ENCODE assay signal across 20 cellular contexts in genomic region chr2:28949617-28950305, GRCh38. TPM values are rescaled to one million over a fixed set of nuclear protein-coding genes. Genes with fewer than 3 reads are reported as not detected.
DNase-seq lines count a peak whose midpoint lies in the region; ATAC-seq and TF ChIP-seq lines count a peak whose summit lies in the region.
"Had no signal": no experiment of that assay in that cellular context is flagged by ENCODE, and none has a peak within 500 bp of the region (broad histone marks: within the 10 kb centered on the region; RNA-seq: fewer than 3 reads in every experiment).

No MANE protein-coding gene starts in this region.

- no peaks in the 10 kb centered on the region for H3K27me3 Mint-ChIP-seq in activated naive CD8-positive, alpha-beta T cell treated with anti-CD3 and anti-CD28 coated beads, Interleukin-2, amount 10 ng/mL, durations not matched to agents 7 days and 5 days
- no peaks in the 10 kb centered on the region for H3K27me3 Mint-ChIP-seq in stimulated activated naive CD8-positive, alpha-beta T cell treated with anti-CD3 and anti-CD28 coated beads, Interleukin-15, amount 100 ng/mL, for 72 hours
- H3K27me3 Mint-ChIP-seq: CD8-positive, alpha-beta memory T cell; memory B cell had no signal

- TF ChIP-seq EP300 in Ishikawa (IDR thresholded peaks at IDR 0.05; ENCODE audit: borderline replicate concordance), result no peak

- POLR2A ChIA-PET in activated naive CD8-positive, alpha-beta T cell treated with anti-CD3 and anti-CD28 coated beads, Interleukin-2, amount 10 ng/mL, durations not matched to agents 7 days and 5 days (lab: Charles Lee), result no interaction called here

- no peak for DNase-seq in activated naive CD4-positive, alpha-beta T cell treated with anti-CD3 and anti-CD28 coated beads, Interleukin-2, amount 50 U/mL, for 72 hours (ENCODE audit: low spot score in 2 of 2)
- DNase-seq in activated naive CD4-positive, alpha-beta T cell treated with anti-CD3 and anti-CD28 coated beads, Interleukin-2, amount 50 U/mL, for 16 hours, result no peak
- no peak for DNase-seq in activated naive CD8-positive, alpha-beta T cell treated with anti-CD3 and anti-CD28 coated beads, Interleukin-2, amount 10 ng/mL, durations not matched to agents 7 days and 5 days
- no peak for DNase-seq in stimulated activated naive CD8-positive, alpha-beta T cell treated with anti-CD3 and anti-CD28 coated beads, Interleukin-15, amount 100 ng/mL, for 72 hours
- no peak for DNase-seq in NCI-H1092 (lab: John Stamatoyannopoulos, UW)
- DNase-seq: activated CD8-positive, alpha-beta memory T cell treated with anti-CD3 and anti-CD28 coated beads, Interleukin-2, amount 50 U/mL, for 48 hours; CD8-positive, alpha-beta memory T cell; central memory CD4-positive, alpha-beta T cell; effector CD8-positive, alpha-beta T cell; GF-D8; NCI-H2171; NK-92 treated with Interleukin-12 subunit alpha and Interleukin-12 subunit beta, amount 100 ng/mL, for 24 hours; SHP77 had no signal

- H3K4me1 Mint-ChIP-seq in activated naive CD8-positive, alpha-beta T cell treated with anti-CD3 and anti-CD28 coated beads, Interleukin-2, amount 10 ng/mL, durations not matched to agents 7 days and 5 days, result peaks cover 4% of the 10 kb centered on the region
- peaks cover 4% of the 10 kb centered on the region for H3K4me1 Mint-ChIP-seq in stimulated activated naive CD8-positive, alpha-beta T cell treated with anti-CD3 and anti-CD28 coated beads, Interleukin-15, amount 100 ng/mL, for 72 hours
- H3K4me1 Mint-ChIP-seq: nephron had no signal

- no peaks in the 10 kb centered on the region for H3K9me3 Mint-ChIP-seq in activated naive CD4-positive, alpha-beta T cell treated with anti-CD3 and anti-CD28 coated beads, Interleukin-2, amount 50 U/mL, for 72 hours
- H3K9me3 Mint-ChIP-seq in activated naive CD8-positive, alpha-beta T cell treated with anti-CD3 and anti-CD28 coated beads, Interleukin-2, amount 10 ng/mL, durations not matched to agents 7 days and 5 days, result peaks cover 2% of the 10 kb centered on the region
- peaks cover 0 to 9% of the 10 kb centered on the region in 2 donors for H3K9me3 Mint-ChIP-seq in stimulated activated naive CD8-positive, alpha-beta T cell treated with anti-CD3 and anti-CD28 coated beads, Interleukin-15, amount 100 ng/mL, for 72 hours
- H3K9me3 Mint-ChIP-seq: CD8-positive, alpha-beta memory T cell had no signal

- no peak for ATAC-seq in activated naive CD4-positive, alpha-beta T cell treated with anti-CD3 and anti-CD28 coated beads, Interleukin-2, amount 50 U/mL, for 72 hours
- no peak for ATAC-seq in activated naive CD8-positive, alpha-beta T cell treated with anti-CD3 and anti-CD28 coated beads, Interleukin-2, amount 10 ng/mL, durations not matched to agents 7 days and 5 days (ENCODE audit: low read depth)
- ATAC-seq in stimulated activated naive CD8-positive, alpha-beta T cell treated with anti-CD3 and anti-CD28 coated beads, Interleukin-15, amount 100 ng/mL, for 72 hours, result peak; percentile 35
- ATAC-seq in GM19023 (IDR thresholded peaks at IDR 0.05; ENCODE audit: unreplicated experiment) (no peak), HG03159 (IDR thresholded peaks at IDR 0.05; ENCODE audit: unreplicated experiment) (no peak)

- H3K27ac Mint-ChIP-seq in activated naive CD4-positive, alpha-beta T cell treated with anti-CD3 and anti-CD28 coated beads, Interleukin-2, amount 50 U/mL, for 72 hours, result peak overlapping the region; percentile 12 to 17
- H3K27ac Mint-ChIP-seq in activated naive CD8-positive, alpha-beta T cell treated with anti-CD3 and anti-CD28 coated beads, Interleukin-2, amount 10 ng/mL, durations not matched to agents 7 days and 5 days, result peak overlapping the region; percentile 9
- H3K27ac Mint-ChIP-seq in stimulated activated naive CD8-positive, alpha-beta T cell treated with anti-CD3 and anti-CD28 coated beads, Interleukin-15, amount 100 ng/mL, for 72 hours, result no peak overlapping the region
- H3K27ac Mint-ChIP-seq: memory B cell, nephron had no signal

- H3K4me3 Mint-ChIP-seq in activated naive CD8-positive, alpha-beta T cell treated with anti-CD3 and anti-CD28 coated beads, Interleukin-2, amount 10 ng/mL, durations not matched to agents 7 days and 5 days, result no peak overlapping the region
- no peak overlapping the region for H3K4me3 Mint-ChIP-seq in stimulated activated naive CD8-positive, alpha-beta T cell treated with anti-CD3 and anti-CD28 coated beads, Interleukin-15, amount 100 ng/mL, for 72 hours
- H3K4me3 Mint-ChIP-seq: CD8-positive, alpha-beta memory T cell; memory B cell; nephron had no signal

- TF ChIP-seq RAD21 in Ishikawa (IDR thresholded peaks at IDR 0.05; ENCODE audit: low read depth), result no peak

- H3K36me3 Mint-ChIP-seq in activated naive CD4-positive, alpha-beta T cell treated with anti-CD3 and anti-CD28 coated beads, Interleukin-2, amount 50 U/mL, for 72 hours, result peaks cover 13 to 33% of the 10 kb centered on the region in 2 donors
- peaks cover 32% of the 10 kb centered on the region for H3K36me3 Mint-ChIP-seq in activated naive CD8-positive, alpha-beta T cell treated with anti-CD3 and anti-CD28 coated beads, Interleukin-2, amount 10 ng/mL, durations not matched to agents 7 days and 5 days

TF ChIP-seq in Ishikawa, 13 proteins besides CTCF, POLR2A, EP300 and RAD21:
- TF ChIP-seq CEBPB (IDR thresholded peaks at IDR 0.05), result 0 out of 2 replicates have a peak, but pooled peaks have one; percentile 10
- no peak for TF ChIP-seq TAF1 (IDR thresholded peaks at IDR 0.05; ENCODE audit: low read depth)

RNA-seq across cellular contexts. Expression of gene TOGARAM2, which starts 31.3 kb away (rescaled TPM):
- 1 to 10 TPM in 1 of 2 donors, under 1 TPM in 1; 0.36 to 4.3 TPM for total RNA-seq in activated naive CD4-positive, alpha-beta T cell treated with anti-CD3 and anti-CD28 coated beads, Interleukin-2, amount 50 U/mL, for 72 hours
- total RNA-seq in activated naive CD8-positive, alpha-beta T cell treated with anti-CD3 and anti-CD28 coated beads, Interleukin-2, amount 10 ng/mL, durations not matched to agents 7 days and 5 days, result 1 to 10 TPM; 5.2 to 5.3 TPM
- total RNA-seq: kidney epithelial cell, renal cortical epithelial cell had no signal

RNA-seq across cellular contexts. Expression of gene WDR43, which starts 55.3 kb away (rescaled TPM):
- total RNA-seq in activated naive CD4-positive, alpha-beta T cell treated with anti-CD3 and anti-CD28 coated beads, Interleukin-2, amount 50 U/mL, for 72 hours, result 100 to 1,000 TPM in 1 of 2 donors, 10 to 100 TPM in 1; 64.1 to 102 TPM
- total RNA-seq in activated naive CD8-positive, alpha-beta T cell treated with anti-CD3 and anti-CD28 coated beads, Interleukin-2, amount 10 ng/mL, durations not matched to agents 7 days and 5 days, result 10 to 100 TPM; 50.3 to 54.3 TPM

Comparison
In these comparisons a context has a peak if more than half of its experiments do, and no peak if none do; other contexts are left out.
1. H3K27ac Mint-ChIP-seq: peak in activated naive CD4-positive, alpha-beta T cell treated with anti-CD3 and anti-CD28 coated beads, Interleukin-2, amount 50 U/mL, for 72 hours (2 of 2) and activated naive CD8-positive, alpha-beta T cell treated with anti-CD3 and anti-CD28 coated beads, Interleukin-2, amount 10 ng/mL, durations not matched to agents 7 days and 5 days (single experiment); none in stimulated activated naive CD8-positive, alpha-beta T cell treated with anti-CD3 and anti-CD28 coated beads, Interleukin-15, amount 100 ng/mL, for 72 hours (0 of 2).